8 cellular contexts compared by ENCODE assay signal in the genomic region with DNA sequence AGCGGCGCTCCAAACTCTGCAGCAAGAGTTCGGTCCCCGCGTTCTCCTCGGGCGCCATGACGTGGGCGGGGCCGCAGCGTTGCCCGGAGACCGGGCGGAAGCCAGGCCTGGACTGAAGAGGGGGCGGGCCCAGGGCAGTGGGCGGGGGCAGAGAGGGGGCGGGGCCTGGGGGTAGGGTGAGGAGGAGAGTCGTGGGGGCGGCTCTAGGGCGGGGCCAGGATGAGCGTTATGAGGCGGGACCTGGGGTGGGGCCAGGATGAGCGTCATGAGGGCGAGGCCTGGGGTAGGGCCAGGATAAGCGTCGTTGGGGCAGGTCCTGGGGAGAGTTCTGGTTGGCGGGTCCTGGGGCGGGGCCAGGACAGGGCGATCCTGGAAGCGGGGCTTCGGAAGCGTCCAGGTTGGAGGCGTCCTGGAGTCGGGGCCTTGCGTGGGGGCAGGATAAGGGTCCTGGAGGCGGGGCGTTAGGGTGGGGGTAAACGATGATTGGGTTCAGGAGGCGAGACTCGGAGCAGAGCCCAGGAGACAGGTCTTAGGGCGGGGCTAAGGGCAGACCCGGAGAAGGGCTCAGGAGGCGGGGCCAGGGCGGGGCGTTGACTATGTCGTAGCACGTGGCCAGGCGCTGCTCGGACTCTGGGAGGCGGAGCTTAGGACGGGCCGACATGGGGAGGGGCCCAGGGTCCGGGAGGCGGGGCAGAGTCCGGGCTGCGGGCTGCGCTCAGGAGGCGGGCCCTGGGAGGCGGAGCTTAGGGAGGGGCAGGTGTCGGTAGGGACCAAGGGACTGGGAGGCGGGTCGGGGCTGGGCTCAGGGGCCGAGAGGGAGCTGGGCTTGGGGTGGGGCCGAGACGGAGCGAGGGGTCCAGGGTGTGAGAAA.
A peak's percentile ranks its signal among the peaks of the same experiment; 100 is the strongest.
DNase-seq lines count a peak whose midpoint lies in the region; ATAC-seq and TF ChIP-seq lines count a peak whose summit lies in the region.
"Not testable (repeated sequence)": the region's sequence is repeated elsewhere in the genome, so short reads cannot be mapped to it uniquely, and the experiment has no call there.

No MANE protein-coding gene starts in this region.

- CTCF ChIA-PET in GM10248 (lab: Yijun Ruan, JAX), result interaction anchor here (1.9 kb wide), 1 partner anchor 175 kb away, joined by 4 read pairs; no protein-coding TSS in a partner anchor

- DNase-seq in GM10248 (ENCODE audit: extremely low spot score), result peak; percentile 96
- DNase-seq in NCI-H1694 treated with DMSO at 0.1 percent for 48 hours (lab: John Stamatoyannopoulos, UW), result peak; percentile 89
- peak; percentile 95 for DNase-seq in amniotic stem cell (lab: John Stamatoyannopoulos, UW)
- DNase-seq in heart left ventricle, result peak; percentile 98 to 99 (median 99)
- DNase-seq in trophoblast cell, result peak; percentile 92 to 93
- DNase-seq in tibial artery, result peak; percentile 99 to 100

- peak; percentile 75 for ATAC-seq in HG02840 (IDR thresholded peaks at IDR 0.05; ENCODE audit: low FRiP score, unreplicated experiment)
- peak; percentile 100 for ATAC-seq in heart left ventricle

- not testable (repeated sequence) for H3K23ac ChIP-seq in trophoblast cell (ENCODE audit: low read length)

- H4K91ac ChIP-seq in trophoblast cell (ENCODE audit: low read depth, low read length), result peak overlapping the region; percentile 41

- H3K79me2 ChIP-seq in trophoblast cell (ENCODE audit: control insufficient read depth, insufficient read depth, low read length, poor library complexity), result not testable (repeated sequence)

- 0 to 2% (median 1%) methylated on average over 28 to 66 of the region's 66 CpGs for WGBS in heart left ventricle, 4 donors
- no CpG with 5 or more reads among the region's 66 CpGs for WGBS in trophoblast cell (ENCODE audit: extremely low coverage, insufficient coverage, insufficient read length)

- H3K4me2 ChIP-seq in trophoblast cell (ENCODE audit: low read length), result peak overlapping the region; percentile 96

- H3K36me3 ChIP-seq in heart left ventricle; trophoblast cell (ENCODE audit: control insufficient read depth in 1 of 2, insufficient read depth in 2 of 2, low read length in 2 of 2); tibial artery: not testable (repeated sequence)

- H3K4me1 Mint-ChIP-seq in T-helper 1 cell treated with Interleukin-12 subunit alpha and Interleukin-12 subunit beta and Interleukin-4 antibody, amounts not matched to agents 30 μg/mL and 1 μg/mL, for 36 hours (ENCODE audit: low read depth), result not testable (repeated sequence)

- TF ChIP-seq CTCF in GM10248 (IDR thresholded peaks at IDR 0.05; ENCODE audit: control extremely low read depth, extremely low read depth, low read depth, missing control alignments); heart left ventricle (IDR thresholded peaks at IDR 0.05); tibial artery (IDR thresholded peaks at IDR 0.05): not testable (repeated sequence)

- H3K9me3 Mint-ChIP-seq in T-helper 1 cell treated with Interleukin-12 subunit alpha and Interleukin-12 subunit beta and Interleukin-4 antibody, amounts not matched to agents 30 μg/mL and 1 μg/mL, for 36 hours, result not testable (repeated sequence)

- H3K4me1 ChIP-seq in heart left ventricle (peaks cover 0 to 12% (median 5%) of the 10 kb centered on the region in 12 donors), tibial artery (peaks cover 0 to 12% (median 2%) of the 10 kb centered on the region in 4 donors)
- not testable (repeated sequence) for H3K4me1 ChIP-seq in trophoblast cell (ENCODE audit: control insufficient read depth in 1 of 2, insufficient read depth in 2 of 2, low read length in 2 of 2)

- not testable (repeated sequence) for H4K12ac ChIP-seq in trophoblast cell (ENCODE audit: low read depth, low read length)

- H2BK12ac ChIP-seq in trophoblast cell (ENCODE audit: low read length), result not testable (repeated sequence)

- not testable (repeated sequence) for H3K4ac ChIP-seq in trophoblast cell (ENCODE audit: low read depth, low read length)

- H2AK5ac ChIP-seq in trophoblast cell (ENCODE audit: low read length), result not testable (repeated sequence)

- H3K9ac ChIP-seq in trophoblast cell (ENCODE audit: low read length), result peak overlapping the region; percentile 73

- not testable (repeated sequence) for H3K27me3 ChIP-seq in heart left ventricle; trophoblast cell (ENCODE audit: insufficient read depth, low read length); tibial artery

- H2AFZ ChIP-seq in trophoblast cell (ENCODE audit: insufficient read depth, low read length, poor library complexity), result peak overlapping the region; percentile 78

- not testable (repeated sequence) for H3K36me3 Mint-ChIP-seq in T-helper 1 cell treated with Interleukin-12 subunit alpha and Interleukin-12 subunit beta and Interleukin-4 antibody, amounts not matched to agents 30 μg/mL and 1 μg/mL, for 36 hours (ENCODE audit: low read depth)

- peak overlapping the region; percentile 41 for H4K8ac ChIP-seq in trophoblast cell (ENCODE audit: low read depth, low read length)

- peak overlapping the region; percentile 57 for H3K18ac ChIP-seq in trophoblast cell (ENCODE audit: low read length)

- H3K9me3 ChIP-seq in heart left ventricle; trophoblast cell (ENCODE audit: insufficient read depth, low read depth, low read length); tibial artery: not testable (repeated sequence)

- intact Hi-C loops in heart left ventricle (cut with DNase I), result loop anchor here in 1 of 10 donors (10.0 kb wide), 1 partner anchor 171 kb away; a partner anchor contains a TSS
- intact Hi-C loops in tibial artery (cut with DNase I; ENCODE audit: low total_unique reads), result not testable (repeated sequence)

- H3K27ac ChIP-seq in heart left ventricle (peak overlapping the region; percentile 66 to 87 (median 76)), trophoblast cell (ENCODE audit: low read depth, low read length) (peak overlapping the region; percentile 58), tibial artery (peak overlapping the region; percentile 76 to 86)

- H3K14ac ChIP-seq in trophoblast cell (ENCODE audit: low read length), result peak overlapping the region; percentile 28

- H3K27me3 Mint-ChIP-seq in T-helper 1 cell treated with Interleukin-12 subunit alpha and Interleukin-12 subunit beta and Interleukin-4 antibody, amounts not matched to agents 30 μg/mL and 1 μg/mL, for 36 hours (ENCODE audit: low read depth), result peaks cover 17% of the 10 kb centered on the region

- peak overlapping the region; percentile 33 for H2BK5ac ChIP-seq in trophoblast cell (ENCODE audit: low read depth, low read length, poor library complexity)

- H3K4me3 ChIP-seq in heart left ventricle, result peak overlapping the region; percentile 48 to 92 (median 74)
- peak overlapping the region; percentile 86 for H3K4me3 ChIP-seq in trophoblast cell (ENCODE audit: low read depth, low read length)
- peak overlapping the region; percentile 69 to 74 for H3K4me3 ChIP-seq in tibial artery

- H3K4me3 Mint-ChIP-seq in T-helper 1 cell treated with Interleukin-12 subunit alpha and Interleukin-12 subunit beta and Interleukin-4 antibody, amounts not matched to agents 30 μg/mL and 1 μg/mL, for 36 hours, result peak overlapping the region; percentile 90

- H3K27ac Mint-ChIP-seq in T-helper 1 cell treated with Interleukin-12 subunit alpha and Interleukin-12 subunit beta and Interleukin-4 antibody, amounts not matched to agents 30 μg/mL and 1 μg/mL, for 36 hours, result peak overlapping the region; percentile 98

- TF ChIP-seq POLR2A in heart left ventricle (IDR thresholded peaks at IDR 0.05), result peak in 1 of 2 donors; percentile 17

- not testable (repeated sequence) for H3K79me1 ChIP-seq in trophoblast cell (ENCODE audit: low read length)

- POLR2A ChIA-PET in GM10248 (lab: Yijun Ruan, JAX), result interaction anchor here (0.6 kb wide), 1 partner anchor 306 kb away, joined by 3 read pairs; no protein-coding TSS in a partner anchor

- H2BK120ac ChIP-seq in trophoblast cell (ENCODE audit: insufficient read depth, low read length, poor library complexity), result peak overlapping the region; percentile 17

Comparison
In these comparisons a context has a peak if more than half of its experiments do, and no peak if none do; other contexts are left out.
1. Peak in every context shown above with its lines: DNase-seq, ATAC-seq, H3K4me3 ChIP-seq and H3K27ac ChIP-seq.